Comparison of ENCODE assay signal across 1 cellular context in the genomic region with DNA sequence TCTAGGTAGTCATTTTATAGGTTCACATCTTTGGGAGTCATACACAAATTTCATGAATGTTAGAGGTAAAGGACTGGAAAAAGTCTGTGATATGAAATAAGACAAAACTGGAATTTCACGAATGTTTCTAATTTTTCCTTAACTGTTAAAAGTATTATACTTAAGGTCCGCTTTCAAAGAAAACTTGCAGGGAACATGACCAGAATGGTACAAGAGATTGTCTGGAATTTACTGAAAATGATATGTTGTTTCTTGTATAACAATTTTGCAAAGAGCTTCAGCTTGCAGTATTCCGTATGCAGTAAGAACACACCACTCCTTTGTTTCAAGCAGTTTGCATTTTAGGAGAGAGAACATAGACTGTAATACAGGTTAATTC.
TF ChIP-seq lines count a peak whose summit lies in the region.

No MANE protein-coding gene starts in this region.

TF ChIP-seq in IMR-90, 13 proteins besides CTCF, POLR2A, EP300 and RAD21:
- TF ChIP-seq CEBPB (IDR thresholded peaks at IDR 0.05; ENCODE audit: low read depth, low read length) (no peak), CHD1 (IDR thresholded peaks at IDR 0.05; ENCODE audit: low read depth, low read length) (no peak), RCOR1 (IDR thresholded peaks at IDR 0.05; ENCODE audit: insufficient replicate concordance, low read length) (no peak), MAFK (IDR thresholded peaks at IDR 0.05; ENCODE audit: low read depth, low read length) (no peak), MXI1 (IDR thresholded peaks at IDR 0.05; ENCODE audit: borderline replicate concordance, low read depth, low read length) (no peak), BHLHE40 (IDR thresholded peaks at IDR 0.05; ENCODE audit: low read depth, low read length) (no peak), SMC3 (IDR thresholded peaks at IDR 0.05; ENCODE audit: low read depth, low read length) (no peak), NFE2L2 (IDR thresholded peaks at IDR 0.05; ENCODE audit: low read depth, low read length) (no peak), RFX5 (IDR thresholded peaks at IDR 0.05; ENCODE audit: low read depth, low read length) (no peak), MAZ (IDR thresholded peaks at IDR 0.05; ENCODE audit: borderline replicate concordance, low read depth, low read length) (no peak), FOS (IDR thresholded peaks at IDR 0.05; ENCODE audit: low read depth, low read length) (no peak)
- TF ChIP-seq, protein P1, sequence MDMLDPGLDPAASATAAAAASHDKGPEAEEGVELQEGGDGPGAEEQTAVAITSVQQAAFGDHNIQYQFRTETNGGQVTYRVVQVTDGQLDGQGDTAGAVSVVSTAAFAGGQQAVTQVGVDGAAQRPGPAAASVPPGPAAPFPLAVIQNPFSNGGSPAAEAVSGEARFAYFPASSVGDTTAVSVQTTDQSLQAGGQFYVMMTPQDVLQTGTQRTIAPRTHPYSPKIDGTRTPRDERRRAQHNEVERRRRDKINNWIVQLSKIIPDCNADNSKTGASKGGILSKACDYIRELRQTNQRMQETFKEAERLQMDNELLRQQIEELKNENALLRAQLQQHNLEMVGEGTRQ (IDR thresholded peaks at IDR 0.05; ENCODE audit: low read depth, low read length): no peak
- TF ChIP-seq, protein P2, sequence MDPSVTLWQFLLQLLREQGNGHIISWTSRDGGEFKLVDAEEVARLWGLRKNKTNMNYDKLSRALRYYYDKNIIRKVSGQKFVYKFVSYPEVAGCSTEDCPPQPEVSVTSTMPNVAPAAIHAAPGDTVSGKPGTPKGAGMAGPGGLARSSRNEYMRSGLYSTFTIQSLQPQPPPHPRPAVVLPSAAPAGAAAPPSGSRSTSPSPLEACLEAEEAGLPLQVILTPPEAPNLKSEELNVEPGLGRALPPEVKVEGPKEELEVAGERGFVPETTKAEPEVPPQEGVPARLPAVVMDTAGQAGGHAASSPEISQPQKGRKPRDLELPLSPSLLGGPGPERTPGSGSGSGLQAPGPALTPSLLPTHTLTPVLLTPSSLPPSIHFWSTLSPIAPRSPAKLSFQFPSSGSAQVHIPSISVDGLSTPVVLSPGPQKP (IDR thresholded peaks at IDR 0.05; ENCODE audit: borderline replicate concordance, low read depth, low read length): no peak
